In genomic region chr19:16266586-16266942, GRCh38 we compare ENCODE assay signal across 16 cellular contexts. TPM values are rescaled to one million over a fixed set of nuclear protein-coding genes. Genes with fewer than 3 reads are reported as not detected.
DNase-seq lines count a peak whose midpoint lies in the region; ATAC-seq, FAIRE-seq and TF ChIP-seq lines count a peak whose summit lies in the region.
"Had no signal": no experiment of that assay in that cellular context is flagged by ENCODE, and none has a peak within 500 bp of the region (broad histone marks: within the 10 kb centered on the region; RNA-seq: fewer than 3 reads in every experiment).

No MANE protein-coding gene starts in this region.

- no peak for FAIRE-seq in HepG2 (lab: Jason Lieb, UNC)

- H3K9me3 ChIP-seq in CD8-positive, alpha-beta memory T cell (ENCODE audit: low read length) = no peaks in the 10 kb centered on the region
- no peaks in the 10 kb centered on the region for H3K9me3 ChIP-seq in HepG2 (ENCODE audit: low read length)
- H3K9me3 ChIP-seq: stomach had no signal

- peak overlapping the region; percentile 16 for H3K27ac ChIP-seq in CD8-positive, alpha-beta memory T cell (ENCODE audit: low read depth, low read length)
- H3K27ac ChIP-seq in foreskin keratinocyte (no peak overlapping the region), HepG2 (ENCODE audit: extremely low read length, insufficient read depth, low read length) (no peak overlapping the region)
- H3K27ac ChIP-seq: brain microvascular endothelial cell, epithelial cell of prostate, PC-9, stomach had no signal

- intact Hi-C loops in activated CD4-positive, alpha-beta T cell treated with anti-CD3 and anti-CD28 coated beads, Interleukin-2, amount 10 ng/mL, durations not matched to agents 24 days and 14 days (cut with micrococcal nuclease) = loop anchor here (10.0 kb wide), 1 partner anchor 58 kb away; the partner anchor contains the start of gene KLF2
- intact Hi-C loops in HepG2 (cut with micrococcal nuclease; ENCODE audit: unreplicated experiment) = no loop called here

- H3K4me1 ChIP-seq in CD8-positive, alpha-beta memory T cell (ENCODE audit: insufficient read depth, low read length) = peaks cover 52% of the 10 kb centered on the region
- H3K4me1 ChIP-seq in foreskin keratinocyte (no peaks in the 10 kb centered on the region), HepG2 (ENCODE audit: insufficient read depth, low read length) (peaks cover 32% of the 10 kb centered on the region)

- H3K4me2 ChIP-seq in HepG2 (ENCODE audit: low read depth, low read length) = no peak overlapping the region
- H3K4me2 ChIP-seq: PC-9 had no signal

- peak overlapping the region; percentile 25 for H3K4me3 ChIP-seq in CD8-positive, alpha-beta memory T cell (ENCODE audit: low read length)
- H3K4me3 ChIP-seq in HepG2 (replicated peaks in 1 of 3; ENCODE audit: insufficient read depth in 1 of 3, low read depth in 2 of 3, low read length in 3 of 3) = no peak overlapping the region
- H3K4me3 ChIP-seq: PC-9, stomach had no signal

- H3K4me1 Mint-ChIP-seq in CD8-positive, alpha-beta memory T cell = peaks cover 47 to 65% (median 60%) of the 10 kb centered on the region in 3 donors
- peaks cover 36% of the 10 kb centered on the region for H3K4me1 Mint-ChIP-seq in activated CD4-positive, alpha-beta T cell treated with anti-CD3 and anti-CD28 coated beads, Interleukin-2, amount 10 ng/mL, durations not matched to agents 24 days and 14 days

- no peaks in the 10 kb centered on the region for H4K20me1 ChIP-seq in HepG2 (ENCODE audit: insufficient read depth, low read length)

- no peaks in the 10 kb centered on the region for H3K9me3 Mint-ChIP-seq in CD8-positive, alpha-beta memory T cell
- no peaks in the 10 kb centered on the region for H3K9me3 Mint-ChIP-seq in activated CD4-positive, alpha-beta T cell treated with anti-CD3 and anti-CD28 coated beads, Interleukin-2, amount 10 ng/mL, durations not matched to agents 24 days and 14 days

- TF ChIP-seq RAD21 in HepG2 (CRISPR knock-in tag; IDR thresholded peaks at IDR 0.05) = no peak

- CTCF ChIA-PET in CD8-positive, alpha-beta memory T cell (lab: Charles Lee) = interaction anchor here (0.8 to 1.8 kb wide), 3 partner anchors 19 to 116 kb away, joined by 3 to 7 read pairs (median 6); no protein-coding TSS in a partner anchor
- CTCF ChIA-PET in HepG2 (lab: Yijun Ruan, JAX; ENCODE audit: low intra/inter-chr PET ratio, low total read pairs) = no interaction called here

- H3K79me2 ChIP-seq in HepG2 (ENCODE audit: insufficient read depth, low read length) = no peaks in the 10 kb centered on the region

- WGBS in HepG2 (ENCODE audit: low lambda C conversion rate) = 8% methylated on average over 4 of the region's 14 CpGs

- TF ChIP-seq CTCF in foreskin keratinocyte (conservative IDR thresholded peaks at IDR 0.05) (no peak), HepG2 (CRISPR knock-in tag; IDR thresholded peaks at IDR 0.05) (no peak)

- peaks cover 0 to 2% of the 10 kb centered on the region in 2 donors for H3K27me3 Mint-ChIP-seq in CD8-positive, alpha-beta memory T cell
- peaks cover 37% of the 10 kb centered on the region for H3K27me3 Mint-ChIP-seq in activated CD4-positive, alpha-beta T cell treated with anti-CD3 and anti-CD28 coated beads, Interleukin-2, amount 10 ng/mL, durations not matched to agents 24 days and 14 days

- H3K36me3 Mint-ChIP-seq in CD8-positive, alpha-beta memory T cell = no peaks in the 10 kb centered on the region
- no peaks in the 10 kb centered on the region for H3K36me3 Mint-ChIP-seq in activated CD4-positive, alpha-beta T cell treated with anti-CD3 and anti-CD28 coated beads, Interleukin-2, amount 10 ng/mL, durations not matched to agents 24 days and 14 days (ENCODE audit: low read depth)

- TF ChIP-seq EP300 in HepG2 (IDR thresholded peaks at IDR 0.05; ENCODE audit: low read depth in 2 of 2, low read length in 2 of 2) (no peak), HepG2 (CRISPR knock-in tag; IDR thresholded peaks at IDR 0.05; ENCODE audit: borderline replicate concordance) (no peak)

- no peak overlapping the region for H2AFZ ChIP-seq in HepG2 (ENCODE audit: low read length)
- H2AFZ ChIP-seq: PC-9 had no signal

- ATAC-seq in foreskin keratinocyte = no peak
- no peak for ATAC-seq in HepG2

- BruUV-seq in HepG2 (replicated peaks; lab: Mats Ljungman, UMichigan) = no TSS peak

- TF ChIP-seq POLR2A in HepG2 (IDR thresholded peaks at IDR 0.05; ENCODE audit: insufficient read depth in 1 of 2, low read depth in 2 of 2, low read length in 2 of 2) = no peak

- no peak overlapping the region for H3K9ac ChIP-seq in HepG2 (ENCODE audit: insufficient read depth, low read depth, low read length)

- peak; percentile 52 to 74 (median 59) for DNase-seq in CD8-positive, alpha-beta memory T cell
- DNase-seq in activated CD4-positive, alpha-beta T cell treated with anti-CD3 and anti-CD28 coated beads, Interleukin-2, amount 10 ng/mL, durations not matched to agents 24 days and 14 days = peak; percentile 85
- DNase-seq in activated effector memory CD4-positive, alpha-beta T cell treated with Interleukin-2 at 50 U/mL for 16 hours = peak; percentile 70
- DNase-seq in stimulated activated CD4-positive, alpha-beta T cell treated with anti-CD3 and anti-CD28 coated beads, Interleukin-2, amount 100 ng/mL, for 24 hours = peak; percentile 45 to 47
- DNase-seq in foreskin keratinocyte (no peak), HT-29 (ENCODE audit: low spot score) (no peak), NCI-H446 (lab: John Stamatoyannopoulos, UW) (no peak), HepG2 (ENCODE audit: low spot score) (no peak)
- DNase-seq: ACHN, brain microvascular endothelial cell, EL, NCI-H2107, PC-9, retina, stomach had no signal

- no peaks in the 10 kb centered on the region for H3K36me3 ChIP-seq in CD8-positive, alpha-beta memory T cell (ENCODE audit: insufficient read depth, low read length)
- H3K36me3 ChIP-seq in HepG2 (replicated peaks in 1 of 2; ENCODE audit: control insufficient read depth in 1 of 2, insufficient read depth in 2 of 2, low read length in 2 of 2) = no peaks in the 10 kb centered on the region
- H3K36me3 ChIP-seq: brain microvascular endothelial cell, stomach had no signal

- peak overlapping the region; percentile 51 to 97 (median 89) for H3K27ac Mint-ChIP-seq in CD8-positive, alpha-beta memory T cell
- no peak overlapping the region for H3K27ac Mint-ChIP-seq in activated CD4-positive, alpha-beta T cell treated with anti-CD3 and anti-CD28 coated beads, Interleukin-2, amount 10 ng/mL, durations not matched to agents 24 days and 14 days

- H3K27me3 ChIP-seq in CD8-positive, alpha-beta memory T cell (ENCODE audit: insufficient read depth, low read length, poor library complexity, severe bottlenecking) = no peaks in the 10 kb centered on the region
- peaks cover 14% of the 10 kb centered on the region for H3K27me3 ChIP-seq in foreskin keratinocyte
- H3K27me3 ChIP-seq in HepG2 (ENCODE audit: control insufficient read depth in 1 of 2, insufficient read depth in 2 of 2, low read length in 2 of 2) = peaks cover 0 to 7% of the 10 kb centered on the region in 2 experiments; a peak in 3 of 5 replicates
- H3K27me3 ChIP-seq: brain microvascular endothelial cell, stomach had no signal

- in situ Hi-C loops in HepG2 (cut with HindIII; ENCODE audit: extremely low pct_ligation_motif_present, low pct_unique_long_range_greater_than_20kb) = no loop called here

- H3K4me3 Mint-ChIP-seq in CD8-positive, alpha-beta memory T cell = peak overlapping the region in 6 of 7 donors; percentile 53 to 81 (median 72)
- H3K4me3 Mint-ChIP-seq in activated CD4-positive, alpha-beta T cell treated with anti-CD3 and anti-CD28 coated beads, Interleukin-2, amount 10 ng/mL, durations not matched to agents 24 days and 14 days = peak overlapping the region; percentile 44

- POLR2A ChIA-PET in CD8-positive, alpha-beta memory T cell (lab: Charles Lee) = interaction anchor here (0.6 to 3.1 kb wide), 6 partner anchors 10 to 1039 kb away, joined by 3 to 27 read pairs (median 8); partner anchors contain the start of gene KLF2
- POLR2A ChIA-PET in HepG2 (lab: Yijun Ruan, JAX) = no interaction called here

TF ChIP-seq in HepG2, 621 proteins besides CTCF, POLR2A, EP300 and RAD21 (continues in another document):
- TF ChIP-seq HOXD1 (CRISPR knock-in tag; IDR thresholded peaks at IDR 0.05) = no peak
- no peak for TF ChIP-seq HMG20B (CRISPR knock-in tag; conservative IDR thresholded peaks at IDR 0.05)

RNA-seq across cellular contexts. Expression of gene KLF2, which starts 58.1 kb away (rescaled TPM):
- total RNA-seq in CD8-positive, alpha-beta memory T cell = 10 to 100 TPM; 33.7 to 37.5 TPM
- 219 TPM for polyA plus RNA-seq in CD8-positive, alpha-beta memory T cell
- 2.2 and 3.7 TPM in 2 replicates for total RNA-seq in activated CD4-positive, alpha-beta T cell treated with anti-CD3 and anti-CD28 coated beads, Interleukin-2, amount 10 ng/mL, durations not matched to agents 24 days and 14 days
- total RNA-seq in foreskin keratinocyte = 0.32 and 0.65 TPM in 2 replicates
- 0.22 and 0.32 TPM in 2 replicates for polyA plus RNA-seq in foreskin keratinocyte
- 3.5 and 5.9 TPM in 2 replicates for total RNA-seq in HT-29 (2014; rRNA removed; shearing (Covaris generic))
- total RNA-seq in HepG2 (2016; rRNA removed; fragmentation: Illumina TruSeq; extraction: Trizol) = not detected in 2 replicates
- not detected in 2 replicates for total RNA-seq in HepG2 (2016; cell fraction: cytosol; rRNA removed; fragmentation: Illumina TruSeq; extraction: Trizol; ENCODE audit: low read depth)
- not detected in 2 replicates for total RNA-seq in HepG2 (2016; cell fraction: insoluble cytoplasmic fraction; rRNA removed; fragmentation: Illumina TruSeq; extraction: Trizol)
- not detected in 2 replicates for total RNA-seq in HepG2 (2016; cell fraction: membrane; rRNA removed; fragmentation: Illumina TruSeq; extraction: Trizol)
- total RNA-seq in HepG2 (2016; cell fraction: nucleus; rRNA removed; fragmentation: Illumina TruSeq; extraction: Trizol) = not detected in 2 replicates
- 0.05 TPM in 1 of 2 replicates, not detected in the other for polyA plus RNA-seq in HepG2 (2011; rRNA removed)
- polyA plus RNA-seq in HepG2 (2011; cell fraction: cytosol; rRNA removed) = 0.05 TPM in 1 of 2 replicates, not detected in the other
- 0.16 and 0.23 TPM in 2 replicates for polyA plus RNA-seq in HepG2 (2011; cell fraction: nucleus; rRNA removed)
- not detected in 2 replicates for polyA plus RNA-seq in HepG2 (2012)
- not detected in 2 replicates for polyA plus RNA-seq in HepG2 (2016; cell fraction: cytosol; fragmentation: Illumina TruSeq; extraction: Trizol; ENCODE audit: low read depth)
- polyA plus RNA-seq in HepG2 (2016; cell fraction: insoluble cytoplasmic fraction; fragmentation: Illumina TruSeq; extraction: Trizol; ENCODE audit: low read depth) = not detected in 2 replicates
- polyA plus RNA-seq in HepG2 (2016; cell fraction: membrane; fragmentation: Illumina TruSeq; extraction: Trizol; ENCODE audit: low read depth) = 0.27 TPM in 1 of 2 replicates, not detected in the other
- not detected in 2 replicates for polyA plus RNA-seq in HepG2 (2016; cell fraction: nucleus; fragmentation: Illumina TruSeq; extraction: Trizol; ENCODE audit: insufficient read depth, low read depth)
- 0.16 TPM in 1 of 2 replicates, not detected in the other for polyA minus RNA-seq in HepG2 (2011; rRNA and poly(A)+ RNA removed; ENCODE audit: low replicate concordance)
- polyA minus RNA-seq in HepG2 (2011; cell fraction: cytosol; rRNA and poly(A)+ RNA removed) = not detected in 2 replicates
- not detected in 2 replicates for polyA minus RNA-seq in HepG2 (2011; cell fraction: nucleus; rRNA and poly(A)+ RNA removed)

Comparison
In these comparisons a context has a peak if more than half of its experiments do, and no peak if none do; other contexts are left out.
1. DNase-seq: peak in CD8-positive, alpha-beta memory T cell (5 of 5), activated CD4-positive, alpha-beta T cell treated with anti-CD3 and anti-CD28 coated beads, Interleukin-2, amount 10 ng/mL, durations not matched to agents 24 days and 14 days (single experiment), activated effector memory CD4-positive, alpha-beta T cell treated with Interleukin-2 at 50 U/mL for 16 hours (single experiment) and stimulated activated CD4-positive, alpha-beta T cell treated with anti-CD3 and anti-CD28 coated beads, Interleukin-2, amount 100 ng/mL, for 24 hours (2 of 2); none in foreskin keratinocyte (0 of 2), HT-29 (single experiment), NCI-H446 (0 of 2) and HepG2 (single experiment).